Comparison of ENCODE assay signal across 11 cellular contexts in the genomic region with DNA sequence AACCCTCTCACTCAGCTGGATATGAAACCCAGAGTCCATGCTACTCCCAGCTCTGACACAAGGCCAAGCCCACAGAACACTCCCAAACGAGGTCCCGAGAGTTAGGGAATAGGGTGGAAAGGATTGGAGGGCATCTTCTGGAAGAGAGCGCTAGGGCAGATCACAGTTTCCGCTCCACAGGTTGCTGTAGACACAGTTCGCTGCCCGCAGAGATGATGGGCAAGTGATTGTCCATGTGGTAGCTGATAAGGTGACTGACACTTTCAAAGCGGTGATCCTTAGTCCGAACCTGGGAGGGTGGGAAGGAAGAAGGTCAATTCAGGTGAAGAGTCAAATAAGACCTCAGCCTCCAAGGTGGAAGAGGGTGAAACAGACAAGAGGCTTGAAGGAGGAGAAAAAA. TPM values are rescaled to one million over a fixed set of nuclear protein-coding genes. Genes with fewer than 3 reads are reported as not detected.
DNase-seq lines count a peak whose midpoint lies in the region; ATAC-seq and TF ChIP-seq lines count a peak whose summit lies in the region.
"Had no signal": no experiment of that assay in that cellular context is flagged by ENCODE, and none has a peak within 500 bp of the region (broad histone marks: within the 10 kb centered on the region; RNA-seq: fewer than 3 reads in every experiment).

No MANE protein-coding gene starts in this region.

- CTCF ChIA-PET in WTC11 (lab: Charles Lee): interaction anchor here (4.1 kb wide), 1 partner anchor 36 kb away, joined by 25 read pairs; no protein-coding TSS in a partner anchor

- TF ChIP-seq CTCF in cardiac muscle cell (IDR thresholded peaks at IDR 0.05; ENCODE audit: low read depth, low read length) (no peak), right atrium auricular region (IDR thresholded peaks at IDR 0.05) (no peak), WTC11 (IDR thresholded peaks at IDR 0.05) (no peak), hepatocyte (IDR thresholded peaks at IDR 0.05; ENCODE audit: poor library complexity) (no peak)

- no peak for DNase-seq in cardiac muscle cell (ENCODE audit: low read depth in 1 of 2, low spot score in 1 of 2)
- DNase-seq in right atrium auricular region (ENCODE audit: low spot score): no peak
- DNase-seq in WTC11 (ENCODE audit: low spot score): no peak
- DNase-seq in hepatocyte (ENCODE audit: low spot score): no peak
- DNase-seq in HAP-1 (ENCODE audit: low spot score in 2 of 2): no peak
- no peak for DNase-seq in NCI-H1694 treated with DMSO at 0.1 percent for 48 hours (lab: John Stamatoyannopoulos, UW)
- DNase-seq: amniotic stem cell, PC-9 had no signal

- no peaks in the 10 kb centered on the region for H3K9me3 Mint-ChIP-seq in WTC11
- no peaks in the 10 kb centered on the region for H3K9me3 Mint-ChIP-seq in stimulated activated memory B cell treated with anti-CD40 and anti-IgM and Interleukin-4, amounts not matched to agents 10 μg/mL and 1 μg/mL and 100 μg/mL, for 72 hours

- H3K27ac Mint-ChIP-seq in WTC11: peak overlapping the region; percentile 67
- H3K27ac Mint-ChIP-seq in stimulated activated memory B cell treated with anti-CD40 and anti-IgM and Interleukin-4, amounts not matched to agents 10 μg/mL and 1 μg/mL and 100 μg/mL, for 72 hours: peak overlapping the region; percentile 2

- no peaks in the 10 kb centered on the region for H3K27me3 Mint-ChIP-seq in WTC11 (ENCODE audit: low read depth)
- H3K27me3 Mint-ChIP-seq in stimulated activated memory B cell treated with anti-CD40 and anti-IgM and Interleukin-4, amounts not matched to agents 10 μg/mL and 1 μg/mL and 100 μg/mL, for 72 hours: no peaks in the 10 kb centered on the region

- H3K79me2 ChIP-seq in hepatocyte: peaks cover 82% of the 10 kb centered on the region

- no peak for ATAC-seq in WTC11
- ATAC-seq in stimulated activated memory B cell treated with anti-CD40 and anti-IgM and Interleukin-4, amounts not matched to agents 10 μg/mL and 1 μg/mL and 100 μg/mL, for 72 hours: no peak
- ATAC-seq in HG02763 (IDR thresholded peaks at IDR 0.05; ENCODE audit: unreplicated experiment): no peak

- no peaks in the 10 kb centered on the region for H4K20me1 ChIP-seq in hepatocyte (ENCODE audit: insufficient read depth, poor library complexity, severe bottlenecking)

- H2AFZ ChIP-seq in hepatocyte: no peak overlapping the region
- H2AFZ ChIP-seq: PC-9 had no signal

- H3K27ac ChIP-seq in cardiac muscle cell (peak overlapping the region; percentile 36), right atrium auricular region (no peak overlapping the region), hepatocyte (peak overlapping the region; percentile 12)
- H3K27ac ChIP-seq: HL-60, PC-9 had no signal

- POLR2A ChIA-PET in WTC11 (lab: Charles Lee): interaction anchor here (1.4 to 3.2 kb wide), 4 partner anchors 10 to 31 kb away, joined by 4 to 11 read pairs (median 7); a partner anchor contains a TSS

- peaks cover 29% of the 10 kb centered on the region for H3K4me1 Mint-ChIP-seq in WTC11
- peaks cover 44% of the 10 kb centered on the region for H3K4me1 Mint-ChIP-seq in stimulated activated memory B cell treated with anti-CD40 and anti-IgM and Interleukin-4, amounts not matched to agents 10 μg/mL and 1 μg/mL and 100 μg/mL, for 72 hours

- H3K9me2 ChIP-seq in hepatocyte (replicated peaks; ENCODE audit: insufficient read depth): no peaks in the 10 kb centered on the region

- H3K9me3 ChIP-seq in cardiac muscle cell (ENCODE audit: low read depth) (no peaks in the 10 kb centered on the region), right atrium auricular region (no peaks in the 10 kb centered on the region), hepatocyte (ENCODE audit: low read depth) (no peaks in the 10 kb centered on the region), HAP-1 (no peaks in the 10 kb centered on the region)

- H3K4me1 ChIP-seq in cardiac muscle cell (ENCODE audit: low read depth) (peaks cover 12% of the 10 kb centered on the region), right atrium auricular region (peaks cover 0 to 37% of the 10 kb centered on the region in 2 donors), hepatocyte (ENCODE audit: insufficient read depth) (peaks cover 19% of the 10 kb centered on the region), HAP-1 (peaks cover 6% of the 10 kb centered on the region)

- H3K36me3 ChIP-seq in cardiac muscle cell (peaks cover 12% of the 10 kb centered on the region), right atrium auricular region (peaks cover 70% of the 10 kb centered on the region), hepatocyte (replicated peaks; ENCODE audit: insufficient read depth, low read depth) (no peaks in the 10 kb centered on the region), HAP-1 (replicated peaks) (peaks cover 63% of the 10 kb centered on the region)

- H3K4me2 ChIP-seq in hepatocyte: no peak overlapping the region

- H3K4me3 ChIP-seq in cardiac muscle cell (no peak overlapping the region), right atrium auricular region (no peak overlapping the region), hepatocyte (no peak overlapping the region), HAP-1 (no peak overlapping the region)

- H3K4me3 Mint-ChIP-seq in WTC11: no peak overlapping the region
- no peak overlapping the region for H3K4me3 Mint-ChIP-seq in stimulated activated memory B cell treated with anti-CD40 and anti-IgM and Interleukin-4, amounts not matched to agents 10 μg/mL and 1 μg/mL and 100 μg/mL, for 72 hours

- in situ Hi-C loops in HAP-1 (cut with MboI; ENCODE audit: low sequenced_read_pairs): loop anchor here (5.0 kb wide), 1 partner anchor 89 kb away; a partner anchor contains a TSS

- no peaks in the 10 kb centered on the region for H3K27me3 ChIP-seq in cardiac muscle cell
- no peaks in the 10 kb centered on the region for H3K27me3 ChIP-seq in right atrium auricular region
- no peaks in the 10 kb centered on the region for H3K27me3 ChIP-seq in hepatocyte
- H3K27me3 ChIP-seq in HAP-1 (ENCODE audit: low read depth): no peaks in the 10 kb centered on the region

- 90% methylated on average over 8 of the region's 8 CpGs for WGBS in hepatocyte (ENCODE audit: low lambda C conversion rate, missing lambda C conversion rate)

- peaks cover 57% of the 10 kb centered on the region for H3K36me3 Mint-ChIP-seq in WTC11
- H3K36me3 Mint-ChIP-seq in stimulated activated memory B cell treated with anti-CD40 and anti-IgM and Interleukin-4, amounts not matched to agents 10 μg/mL and 1 μg/mL and 100 μg/mL, for 72 hours: peaks cover 49% of the 10 kb centered on the region

TF ChIP-seq in WTC11, 78 proteins besides CTCF, POLR2A, EP300 and RAD21 (continues in another document):
- TF ChIP-seq JUN (CRISPR knock-in tag; IDR thresholded peaks at IDR 0.05) (no peak), NFYB (CRISPR knock-in tag; conservative IDR thresholded peaks at IDR 0.05; ENCODE audit: low read depth) (no peak), GTF2I (CRISPR knock-in tag; conservative IDR thresholded peaks at IDR 0.05) (no peak), NR2C2 (CRISPR knock-in tag; IDR thresholded peaks at IDR 0.05) (no peak), ATF1 (CRISPR knock-in tag; IDR thresholded peaks at IDR 0.05) (no peak), TP53 (CRISPR knock-in tag; IDR thresholded peaks at IDR 0.05) (no peak)
- TF ChIP-seq, protein P1, sequence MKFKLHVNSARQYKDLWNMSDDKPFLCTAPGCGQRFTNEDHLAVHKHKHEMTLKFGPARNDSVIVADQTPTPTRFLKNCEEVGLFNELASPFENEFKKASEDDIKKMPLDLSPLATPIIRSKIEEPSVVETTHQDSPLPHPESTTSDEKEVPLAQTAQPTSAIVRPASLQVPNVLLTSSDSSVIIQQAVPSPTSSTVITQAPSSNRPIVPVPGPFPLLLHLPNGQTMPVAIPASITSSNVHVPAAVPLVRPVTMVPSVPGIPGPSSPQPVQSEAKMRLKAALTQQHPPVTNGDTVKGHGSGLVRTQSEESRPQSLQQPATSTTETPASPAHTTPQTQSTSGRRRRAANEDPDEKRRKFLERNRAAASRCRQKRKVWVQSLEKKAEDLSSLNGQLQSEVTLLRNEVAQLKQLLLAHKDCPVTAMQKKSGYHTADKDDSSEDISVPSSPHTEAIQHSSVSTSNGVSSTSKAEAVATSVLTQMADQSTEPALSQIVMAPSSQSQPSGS (CRISPR knock-in tag; IDR thresholded peaks at IDR 0.05; ENCODE audit: borderline replicate concordance, low read depth): no peak
- TF ChIP-seq, protein P2, sequence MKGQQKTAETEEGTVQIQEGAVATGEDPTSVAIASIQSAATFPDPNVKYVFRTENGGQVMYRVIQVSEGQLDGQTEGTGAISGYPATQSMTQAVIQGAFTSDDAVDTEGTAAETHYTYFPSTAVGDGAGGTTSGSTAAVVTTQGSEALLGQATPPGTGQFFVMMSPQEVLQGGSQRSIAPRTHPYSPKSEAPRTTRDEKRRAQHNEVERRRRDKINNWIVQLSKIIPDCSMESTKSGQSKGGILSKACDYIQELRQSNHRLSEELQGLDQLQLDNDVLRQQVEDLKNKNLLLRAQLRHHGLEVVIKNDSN (CRISPR knock-in tag; IDR thresholded peaks at IDR 0.05): no peak

RNA-seq across cellular contexts. Expression of a gene that starts 2.1 kb away (rescaled TPM):
- 45.6 and 48.0 TPM in 2 replicates for total RNA-seq in cardiac muscle cell
- polyA plus RNA-seq in cardiac muscle cell: 45.3 and 49.2 TPM in 2 replicates
- total RNA-seq in right atrium auricular region: 10 to 100 TPM; 13.9 to 18.4 TPM
- 37.4 to 38.8 TPM (median 38.0 TPM) in 3 replicates for total RNA-seq in WTC11 (2021)
- total RNA-seq in hepatocyte: 20.2 and 21.8 TPM in 2 replicates
- polyA plus RNA-seq in hepatocyte: 22.3 and 28.3 TPM in 2 replicates

RNA-seq across cellular contexts. Expression of a gene that starts 6.9 kb away (rescaled TPM):
- 80.0 and 80.3 TPM in 2 replicates for total RNA-seq in cardiac muscle cell
- polyA plus RNA-seq in cardiac muscle cell: 66.8 and 70.7 TPM in 2 replicates
- 10 to 100 TPM; 69.5 to 80.5 TPM for total RNA-seq in right atrium auricular region
- 180 to 199 TPM (median 180 TPM) in 3 replicates for total RNA-seq in WTC11 (2021)
- total RNA-seq in hepatocyte: 81.8 and 95.6 TPM in 2 replicates
- polyA plus RNA-seq in hepatocyte: 107 and 120 TPM in 2 replicates

RNA-seq across cellular contexts. Expression of a gene that starts 7.7 kb away (rescaled TPM):
- 155 and 161 TPM in 2 replicates for total RNA-seq in cardiac muscle cell
- 93.7 and 108 TPM in 2 replicates for polyA plus RNA-seq in cardiac muscle cell
- total RNA-seq in right atrium auricular region: 100 to 1,000 TPM in 1 of 2 donors, 10 to 100 TPM in 1; 81.4 to 101 TPM
- 26.5 to 30.7 TPM (median 28.4 TPM) in 3 replicates for total RNA-seq in WTC11 (2021)
- total RNA-seq in hepatocyte: 52.4 and 53.0 TPM in 2 replicates
- 61.0 and 65.5 TPM in 2 replicates for polyA plus RNA-seq in hepatocyte

RNA-seq across cellular contexts. Expression of a gene that starts 10.8 kb away (rescaled TPM):
- total RNA-seq in cardiac muscle cell: 52.9 and 96.5 TPM in 2 replicates
- polyA plus RNA-seq in cardiac muscle cell: 157 and 337 TPM in 2 replicates
- total RNA-seq in right atrium auricular region: 10 to 100 TPM; 20.0 to 23.8 TPM
- 258 to 301 TPM (median 278 TPM) in 3 replicates for total RNA-seq in WTC11 (2021)
- total RNA-seq in hepatocyte: 40.4 and 41.5 TPM in 2 replicates
- 91.3 and 102 TPM in 2 replicates for polyA plus RNA-seq in hepatocyte

RNA-seq across cellular contexts. Expression of a gene that starts 19.5 kb away (rescaled TPM):
- total RNA-seq in cardiac muscle cell: 34.3 and 39.7 TPM in 2 replicates
- polyA plus RNA-seq in cardiac muscle cell: 59.2 and 60.8 TPM in 2 replicates
- 10 to 100 TPM; 19.5 to 24.8 TPM for total RNA-seq in right atrium auricular region
- total RNA-seq in WTC11 (2021): 71.1 to 88.3 TPM (median 71.2 TPM) in 3 replicates
- total RNA-seq in hepatocyte: 25.6 and 27.7 TPM in 2 replicates
- 42.8 and 45.1 TPM in 2 replicates for polyA plus RNA-seq in hepatocyte

Comparison
In these comparisons a context has a peak if more than half of its experiments do, and no peak if none do; other contexts are left out.
1. H3K27ac ChIP-seq: peak in cardiac muscle cell (single experiment) and hepatocyte (single experiment); none in right atrium auricular region (0 of 2).